14 cellular contexts compared by ENCODE assay signal in genomic region chr10:21398549-21399345, GRCh38.
DNase-seq lines count a peak whose midpoint lies in the region; ATAC-seq and TF ChIP-seq lines count a peak whose summit lies in the region.
"Had no signal": no experiment of that assay in that cellular context is flagged by ENCODE, and none has a peak within 500 bp of the region (broad histone marks: within the 10 kb centered on the region; RNA-seq: fewer than 3 reads in every experiment).

No MANE protein-coding gene starts in this region.

- no peaks in the 10 kb centered on the region for H3K79me2 ChIP-seq in ACC112 (ENCODE audit: control insufficient read depth, insufficient read depth, low read length, unreplicated experiment)

- ATAC-seq in right lobe of liver (no peak), left ventricle myocardium superior (no peak)
- ATAC-seq: naive thymus-derived CD4-positive, alpha-beta T cell; T-cell had no signal

- TF ChIP-seq POLR2A in right lobe of liver (IDR thresholded peaks at IDR 0.05) = no peak

- DNase-seq in HPDE6-E6E7 (ENCODE audit: extremely low spot score) = peak; percentile 26
- peak; percentile 37 for DNase-seq in adipocyte (ENCODE audit: low read depth)
- DNase-seq in kidney epithelial cell (ENCODE audit: low read depth) = peak; percentile 49
- DNase-seq in CD1c-positive myeloid dendritic cell (ENCODE audit: extremely low spot score) = no peak
- no peak for DNase-seq in right lobe of liver
- no peak for DNase-seq in activated effector memory CD4-positive, alpha-beta T cell treated with Interleukin-2 at 50 U/mL for 16 hours
- no peak for DNase-seq in left ventricle myocardium superior
- DNase-seq: activated CD4-positive, alpha-beta T cell treated with anti-CD3 and anti-CD28 coated beads for 4 hours; activated naive CD4-positive, alpha-beta T cell; naive thymus-derived CD4-positive, alpha-beta T cell; NCI-H446 treated with DMSO at 0.1 percent for 48 hours; T-cell had no signal

- H3K9ac ChIP-seq in adipocyte (ENCODE audit: low read length) = no peak overlapping the region
- H3K9ac ChIP-seq: BLaER1 had no signal

- H3K27ac ChIP-seq in ACC112 (ENCODE audit: low read depth, low read length) (peak overlapping the region; percentile 78), right lobe of liver (no peak overlapping the region)
- H3K27ac ChIP-seq: BLaER1 had no signal

- 30% methylated on average over 2 of the region's 2 CpGs for WGBS in right lobe of liver (ENCODE audit: insufficient coverage, low coverage, low lambda C conversion rate, missing lambda C conversion rate)

- H3K27me3 ChIP-seq in ACC112 (ENCODE audit: insufficient read depth, low read length) = no peaks in the 10 kb centered on the region
- H3K27me3 ChIP-seq in adipocyte (replicated peaks; ENCODE audit: control insufficient read depth, insufficient read depth, low read length) = no peaks in the 10 kb centered on the region
- no peaks in the 10 kb centered on the region for H3K27me3 ChIP-seq in kidney epithelial cell (ENCODE audit: control insufficient read depth, insufficient read depth, low read length)
- H3K27me3 ChIP-seq in right lobe of liver = no peaks in the 10 kb centered on the region
- H3K27me3 ChIP-seq: BLaER1 had no signal

- H3K36me3 ChIP-seq in ACC112 (ENCODE audit: insufficient read depth, low read length) = no peaks in the 10 kb centered on the region
- no peaks in the 10 kb centered on the region for H3K36me3 ChIP-seq in adipocyte (ENCODE audit: control insufficient read depth, insufficient read depth, low read length, severe bottlenecking)
- no peaks in the 10 kb centered on the region for H3K36me3 ChIP-seq in kidney epithelial cell (ENCODE audit: control insufficient read depth, insufficient read depth, low read length)
- no peaks in the 10 kb centered on the region for H3K36me3 ChIP-seq in right lobe of liver
- H3K36me3 ChIP-seq: BLaER1 had no signal

- H3K4me3 ChIP-seq in ACC112 (ENCODE audit: low read depth, low read length) (peak overlapping the region; percentile 48; the same call in 1 of the 2 replicates), adipocyte (ENCODE audit: low read length) (no peak overlapping the region), kidney epithelial cell (ENCODE audit: low read depth, low read length) (no peak overlapping the region), right lobe of liver (no peak overlapping the region)
- H3K4me3 ChIP-seq: BLaER1 had no signal

- intact Hi-C loops in right lobe of liver (cut with DNase I) (no loop called here), left ventricle myocardium superior (cut with micrococcal nuclease) (no loop called here)

- H3K9me3 ChIP-seq in adipocyte (ENCODE audit: control insufficient read depth, low read length) (no peaks in the 10 kb centered on the region), right lobe of liver (no peaks in the 10 kb centered on the region)

- no peak for TF ChIP-seq CTCF in kidney epithelial cell (IDR thresholded peaks at IDR 0.05; ENCODE audit: insufficient read depth, low read length, poor library complexity, severe bottlenecking)
- TF ChIP-seq CTCF in right lobe of liver (IDR thresholded peaks at IDR 0.05) = no peak

- H3K4me1 ChIP-seq in ACC112 (ENCODE audit: control insufficient read depth, insufficient read depth, low read length, unreplicated experiment) = peaks cover 40% of the 10 kb centered on the region
- peaks cover 21% of the 10 kb centered on the region for H3K4me1 ChIP-seq in adipocyte (ENCODE audit: control insufficient read depth, insufficient read depth, low read length)
- H3K4me1 ChIP-seq in right lobe of liver = no peaks in the 10 kb centered on the region

- peak overlapping the region; percentile 16 for H2AFZ ChIP-seq in ACC112 (ENCODE audit: low read length, unreplicated experiment)

Comparison
In these comparisons a context has a peak if more than half of its experiments do, and no peak if none do; other contexts are left out.
1. DNase-seq: peak in HPDE6-E6E7 (single experiment), adipocyte (single experiment) and kidney epithelial cell (single experiment); none in CD1c-positive myeloid dendritic cell (single experiment), right lobe of liver (0 of 3), activated effector memory CD4-positive, alpha-beta T cell treated with Interleukin-2 at 50 U/mL for 16 hours (single experiment) and left ventricle myocardium superior (single experiment).